ENCODE assay signal across 13 cellular contexts in genomic region chr20:33693274-33693673, GRCh38. TPM values are rescaled to one million over a fixed set of nuclear protein-coding genes. Genes with fewer than 3 reads are reported as not detected.
"Had no signal": no experiment of that assay in that cellular context is flagged by ENCODE, and none has a peak within 500 bp of the region (broad histone marks: within the 10 kb centered on the region; RNA-seq: fewer than 3 reads in every experiment).

No MANE protein-coding gene starts in this region.

- H3K27ac Mint-ChIP-seq: activated CD8-positive, alpha-beta memory T cell treated with anti-CD3 and anti-CD28 coated beads, Interleukin-2, amount 10 ng/mL, durations not matched to agents 7 days and 5 days; activated naive CD4-positive, alpha-beta T cell treated with anti-CD3 and anti-CD28 coated beads, Interleukin-2, amount 50 U/mL, for 72 hours; activated T-cell treated with anti-CD3 and anti-CD28 coated beads, Interleukin-2, amount 50 U/mL, for 24 hours; memory B cell; nephron progenitor cell had no signal

- DNase-seq: activated CD8-positive, alpha-beta memory T cell treated with anti-CD3 and anti-CD28 coated beads, Interleukin-2, amount 10 ng/mL, durations not matched to agents 7 days and 5 days; activated effector memory CD4-positive, alpha-beta T cell treated with Interleukin-2 at 50 U/mL for 16 hours; activated T-cell treated with anti-CD3 and anti-CD28 coated beads, Interleukin-2, amount 50 U/mL, for 24 hours; effector CD4-positive, alpha-beta T cell; nephron progenitor cell; stimulated activated CD4-positive, alpha-beta T cell treated with anti-CD3 and anti-CD28 coated beads, Interleukin-12 subunit alpha, Interleukin-12 subunit beta, amount 100 ng/mL, for 4 hours; stimulated activated naive CD4-positive, alpha-beta T cell had no signal

- H3K4me3 Mint-ChIP-seq: activated CD8-positive, alpha-beta memory T cell treated with anti-CD3 and anti-CD28 coated beads, Interleukin-2, amount 10 ng/mL, durations not matched to agents 7 days and 5 days; activated T-cell treated with anti-CD3 and anti-CD28 coated beads, Interleukin-2, amount 50 U/mL, for 24 hours; memory B cell; nephron progenitor cell had no signal

- H3K9me3 ChIP-seq: heart left ventricle had no signal

- H3K27me3 ChIP-seq: heart left ventricle had no signal

- H3K36me3 ChIP-seq: heart left ventricle had no signal

- H3K4me3 ChIP-seq: heart left ventricle had no signal

- H3K9me3 Mint-ChIP-seq: activated naive CD4-positive, alpha-beta T cell treated with anti-CD3 and anti-CD28 coated beads, Interleukin-2, amount 50 U/mL, for 72 hours; activated T-cell treated with anti-CD3 and anti-CD28 coated beads, Interleukin-2, amount 50 U/mL, for 24 hours; memory B cell had no signal

- H3K27me3 Mint-ChIP-seq: activated CD8-positive, alpha-beta memory T cell treated with anti-CD3 and anti-CD28 coated beads, Interleukin-2, amount 10 ng/mL, durations not matched to agents 7 days and 5 days; activated T-cell treated with anti-CD3 and anti-CD28 coated beads, Interleukin-2, amount 50 U/mL, for 24 hours; memory B cell had no signal

- ATAC-seq: activated CD4-positive, CD25-positive, alpha-beta regulatory T cell treated with anti-CD3 and anti-CD28 coated beads, Interleukin-2, amount 50 U/mL, for 24 hours; activated CD8-positive, alpha-beta memory T cell treated with anti-CD3 and anti-CD28 coated beads, Interleukin-2, amount 10 ng/mL, durations not matched to agents 7 days and 5 days; activated naive CD4-positive, alpha-beta T cell treated with anti-CD3 and anti-CD28 coated beads, Interleukin-2, amount 50 U/mL, for 72 hours; left lobe of liver had no signal

- H3K36me3 Mint-ChIP-seq: activated CD8-positive, alpha-beta memory T cell treated with anti-CD3 and anti-CD28 coated beads, Interleukin-2, amount 10 ng/mL, durations not matched to agents 7 days and 5 days; activated naive CD4-positive, alpha-beta T cell treated with anti-CD3 and anti-CD28 coated beads, Interleukin-2, amount 50 U/mL, for 72 hours; memory B cell had no signal

RNA-seq across cellular contexts. Expression of gene C20orf144, which starts 31.1 kb away (rescaled TPM):
- total RNA-seq: bronchial epithelial cell, left lobe of liver had no signal
